In genomic region chr1:38013027-38013588, GRCh38 we compare ENCODE assay signal across 1 cellular context.
TF ChIP-seq lines count a peak whose summit lies in the region.

No MANE protein-coding gene starts in this region.

TF ChIP-seq in K562, 482 proteins besides CTCF, POLR2A, EP300 and RAD21 (continued from another document and continues in another):
- TF ChIP-seq, protein P1, sequence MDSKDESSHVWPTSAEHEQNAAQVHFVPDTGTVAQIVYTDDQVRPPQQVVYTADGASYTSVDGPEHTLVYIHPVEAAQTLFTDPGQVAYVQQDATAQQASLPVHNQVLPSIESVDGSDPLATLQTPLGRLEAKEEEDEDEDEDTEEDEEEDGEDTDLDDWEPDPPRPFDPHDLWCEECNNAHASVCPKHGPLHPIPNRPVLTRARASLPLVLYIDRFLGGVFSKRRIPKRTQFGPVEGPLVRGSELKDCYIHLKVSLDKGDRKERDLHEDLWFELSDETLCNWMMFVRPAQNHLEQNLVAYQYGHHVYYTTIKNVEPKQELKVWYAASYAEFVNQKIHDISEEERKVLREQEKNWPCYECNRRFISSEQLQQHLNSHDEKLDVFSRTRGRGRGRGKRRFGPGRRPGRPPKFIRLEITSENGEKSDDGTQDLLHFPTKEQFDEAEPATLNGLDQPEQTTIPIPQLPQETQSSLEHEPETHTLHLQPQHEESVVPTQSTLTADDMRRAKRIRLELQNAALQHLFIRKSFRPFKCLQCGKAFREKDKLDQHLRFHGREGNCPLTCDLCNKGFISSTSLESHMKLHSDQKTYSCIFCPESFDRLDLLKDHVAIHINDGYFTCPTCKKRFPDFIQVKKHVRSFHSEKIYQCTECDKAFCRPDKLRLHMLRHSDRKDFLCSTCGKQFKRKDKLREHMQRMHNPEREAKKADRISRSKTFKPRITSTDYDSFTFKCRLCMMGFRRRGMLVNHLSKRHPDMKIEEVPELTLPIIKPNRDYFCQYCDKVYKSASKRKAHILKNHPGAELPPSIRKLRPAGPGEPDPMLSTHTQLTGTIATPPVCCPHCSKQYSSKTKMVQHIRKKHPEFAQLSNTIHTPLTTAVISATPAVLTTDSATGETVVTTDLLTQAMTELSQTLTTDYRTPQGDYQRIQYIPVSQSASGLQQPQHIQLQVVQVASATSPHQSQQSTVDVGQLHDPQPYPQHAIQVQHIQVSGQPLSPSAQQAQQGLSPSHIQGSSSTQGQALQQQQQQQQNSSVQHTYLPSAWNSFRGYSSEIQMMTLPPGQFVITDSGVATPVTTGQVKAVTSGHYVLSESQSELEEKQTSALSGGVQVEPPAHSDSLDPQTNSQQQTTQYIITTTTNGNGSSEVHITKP (IDR thresholded peaks at IDR 0.05; ENCODE audit: partially characterized antibody), result peak; percentile 20
- TF ChIP-seq, protein P2, sequence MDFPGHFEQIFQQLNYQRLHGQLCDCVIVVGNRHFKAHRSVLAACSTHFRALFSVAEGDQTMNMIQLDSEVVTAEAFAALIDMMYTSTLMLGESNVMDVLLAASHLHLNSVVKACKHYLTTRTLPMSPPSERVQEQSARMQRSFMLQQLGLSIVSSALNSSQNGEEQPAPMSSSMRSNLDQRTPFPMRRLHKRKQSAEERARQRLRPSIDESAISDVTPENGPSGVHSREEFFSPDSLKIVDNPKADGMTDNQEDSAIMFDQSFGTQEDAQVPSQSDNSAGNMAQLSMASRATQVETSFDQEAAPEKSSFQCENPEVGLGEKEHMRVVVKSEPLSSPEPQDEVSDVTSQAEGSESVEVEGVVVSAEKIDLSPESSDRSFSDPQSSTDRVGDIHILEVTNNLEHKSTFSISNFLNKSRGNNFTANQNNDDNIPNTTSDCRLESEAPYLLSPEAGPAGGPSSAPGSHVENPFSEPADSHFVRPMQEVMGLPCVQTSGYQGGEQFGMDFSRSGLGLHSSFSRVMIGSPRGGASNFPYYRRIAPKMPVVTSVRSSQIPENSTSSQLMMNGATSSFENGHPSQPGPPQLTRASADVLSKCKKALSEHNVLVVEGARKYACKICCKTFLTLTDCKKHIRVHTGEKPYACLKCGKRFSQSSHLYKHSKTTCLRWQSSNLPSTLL (IDR thresholded peaks at IDR 0.05), result no peak
- TF ChIP-seq ZNF121 (CRISPR knock-in tag; conservative IDR thresholded peaks at IDR 0.05), result peak; percentile 53
- no peak for TF ChIP-seq SMARCC2 (IDR thresholded peaks at IDR 0.05; ENCODE audit: low read depth)
- no peak for TF ChIP-seq ZFP30 (CRISPR knock-in tag; IDR thresholded peaks at IDR 0.05; ENCODE audit: borderline replicate concordance)
- TF ChIP-seq ELK1 (CRISPR knock-in tag; IDR thresholded peaks at IDR 0.05), result no peak
- 0 out of 2 replicates have a peak, but pooled peaks have one; percentile 8 for TF ChIP-seq ETV1 (tag; conservative IDR thresholded peaks at IDR 0.05; ENCODE audit: low read depth)
- no peak for TF ChIP-seq ZSCAN32 (CRISPR knock-in tag; IDR thresholded peaks at IDR 0.05)
- no peak for TF ChIP-seq FOXO4 (CRISPR knock-in tag; IDR thresholded peaks at IDR 0.05)
- TF ChIP-seq RUNX1 (IDR thresholded peaks at IDR 0.05; ENCODE audit: low read depth), result no peak
- no peak for TF ChIP-seq MCM7 (IDR thresholded peaks at IDR 0.05)
- TF ChIP-seq HDAC6 (IDR thresholded peaks at IDR 0.05; ENCODE audit: low read depth, low read length), result no peak
- 0 out of 2 replicates have a peak, but pooled peaks have one; percentile 17 for TF ChIP-seq GABPB2 (CRISPR knock-in tag; conservative IDR thresholded peaks at IDR 0.05)
- no peak for TF ChIP-seq KAT7 (CRISPR knock-in tag; IDR thresholded peaks at IDR 0.05; ENCODE audit: borderline replicate concordance)
- TF ChIP-seq POLR2AphosphoS2 (IDR thresholded peaks at IDR 0.05; ENCODE audit: low read length), result no peak
- TF ChIP-seq MITF (IDR thresholded peaks at IDR 0.05), result no peak
- TF ChIP-seq SRSF1 (IDR thresholded peaks at IDR 0.05; ENCODE audit: low read depth, low read length), result no peak
- no peak for TF ChIP-seq TEAD2 (tag; IDR thresholded peaks at IDR 0.05)
- TF ChIP-seq NFIX (CRISPR knock-in tag; IDR thresholded peaks at IDR 0.05; ENCODE audit: low read depth), result no peak
- TF ChIP-seq, protein P3, sequence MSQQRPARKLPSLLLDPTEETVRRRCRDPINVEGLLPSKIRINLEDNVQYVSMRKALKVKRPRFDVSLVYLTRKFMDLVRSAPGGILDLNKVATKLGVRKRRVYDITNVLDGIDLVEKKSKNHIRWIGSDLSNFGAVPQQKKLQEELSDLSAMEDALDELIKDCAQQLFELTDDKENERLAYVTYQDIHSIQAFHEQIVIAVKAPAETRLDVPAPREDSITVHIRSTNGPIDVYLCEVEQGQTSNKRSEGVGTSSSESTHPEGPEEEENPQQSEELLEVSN (IDR thresholded peaks at IDR 0.05; ENCODE audit: borderline replicate concordance in 1 of 2, extremely low read depth in 1 of 2, insufficient read depth in 1 of 2, insufficient read length in 1 of 2, low read depth in 1 of 2, low read length in 1 of 2, poor library complexity in 1 of 2, severe bottlenecking in 1 of 2), result no peak
- TF ChIP-seq, protein P4, sequence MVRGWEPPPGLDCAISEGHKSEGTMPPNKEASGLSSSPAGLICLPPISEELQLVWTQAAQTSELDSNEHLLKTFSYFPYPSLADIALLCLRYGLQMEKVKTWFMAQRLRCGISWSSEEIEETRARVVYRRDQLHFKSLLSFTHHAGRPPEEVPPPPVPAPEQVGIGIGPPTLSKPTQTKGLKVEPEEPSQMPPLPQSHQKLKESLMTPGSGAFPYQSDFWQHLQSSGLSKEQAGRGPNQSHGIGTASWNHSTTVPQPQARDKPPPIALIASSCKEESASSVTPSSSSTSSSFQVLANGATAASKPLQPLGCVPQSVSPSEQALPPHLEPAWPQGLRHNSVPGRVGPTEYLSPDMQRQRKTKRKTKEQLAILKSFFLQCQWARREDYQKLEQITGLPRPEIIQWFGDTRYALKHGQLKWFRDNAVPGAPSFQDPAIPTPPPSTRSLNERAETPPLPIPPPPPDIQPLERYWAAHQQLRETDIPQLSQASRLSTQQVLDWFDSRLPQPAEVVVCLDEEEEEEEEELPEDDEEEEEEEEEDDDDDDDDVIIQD (CRISPR knock-in tag; IDR thresholded peaks at IDR 0.05), result no peak
- no peak for TF ChIP-seq RBFOX2 (IDR thresholded peaks at IDR 0.05; ENCODE audit: low read depth, low read length)
- TF ChIP-seq SREBF1 (IDR thresholded peaks at IDR 0.05; ENCODE audit: borderline replicate concordance, low read depth, low read length), result no peak
- TF ChIP-seq, protein P5, sequence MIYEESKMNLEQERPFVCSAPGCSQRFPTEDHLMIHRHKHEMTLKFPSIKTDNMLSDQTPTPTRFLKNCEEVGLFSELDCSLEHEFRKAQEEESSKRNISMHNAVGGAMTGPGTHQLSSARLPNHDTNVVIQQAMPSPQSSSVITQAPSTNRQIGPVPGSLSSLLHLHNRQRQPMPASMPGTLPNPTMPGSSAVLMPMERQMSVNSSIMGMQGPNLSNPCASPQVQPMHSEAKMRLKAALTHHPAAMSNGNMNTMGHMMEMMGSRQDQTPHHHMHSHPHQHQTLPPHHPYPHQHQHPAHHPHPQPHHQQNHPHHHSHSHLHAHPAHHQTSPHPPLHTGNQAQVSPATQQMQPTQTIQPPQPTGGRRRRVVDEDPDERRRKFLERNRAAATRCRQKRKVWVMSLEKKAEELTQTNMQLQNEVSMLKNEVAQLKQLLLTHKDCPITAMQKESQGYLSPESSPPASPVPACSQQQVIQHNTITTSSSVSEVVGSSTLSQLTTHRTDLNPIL (CRISPR knock-in tag; IDR thresholded peaks at IDR 0.05), result no peak
- TF ChIP-seq ZKSCAN3 (CRISPR knock-in tag; IDR thresholded peaks at IDR 0.05), result no peak
- no peak for TF ChIP-seq HES1 (IDR thresholded peaks at IDR 0.05; ENCODE audit: low read depth)
- no peak for TF ChIP-seq NELFE (IDR thresholded peaks at IDR 0.05; ENCODE audit: insufficient read depth, insufficient read length)
- no peak for TF ChIP-seq BMI1 (IDR thresholded peaks at IDR 0.05; ENCODE audit: low read length)
- TF ChIP-seq, protein P6, sequence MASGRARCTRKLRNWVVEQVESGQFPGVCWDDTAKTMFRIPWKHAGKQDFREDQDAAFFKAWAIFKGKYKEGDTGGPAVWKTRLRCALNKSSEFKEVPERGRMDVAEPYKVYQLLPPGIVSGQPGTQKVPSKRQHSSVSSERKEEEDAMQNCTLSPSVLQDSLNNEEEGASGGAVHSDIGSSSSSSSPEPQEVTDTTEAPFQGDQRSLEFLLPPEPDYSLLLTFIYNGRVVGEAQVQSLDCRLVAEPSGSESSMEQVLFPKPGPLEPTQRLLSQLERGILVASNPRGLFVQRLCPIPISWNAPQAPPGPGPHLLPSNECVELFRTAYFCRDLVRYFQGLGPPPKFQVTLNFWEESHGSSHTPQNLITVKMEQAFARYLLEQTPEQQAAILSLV (tag; IDR thresholded peaks at IDR 0.05), result peak; percentile 50; the same call in 1 of the 2 replicates
- no peak for TF ChIP-seq ATF1 (CRISPR knock-in tag; IDR thresholded peaks at IDR 0.05)
- no peak for TF ChIP-seq ATF1 (tag; IDR thresholded peaks at IDR 0.05)
- no peak for TF ChIP-seq ZNF696 (CRISPR knock-in tag; conservative IDR thresholded peaks at IDR 0.05)
